ENCODE assay signal across 8 cellular contexts in the genomic region with DNA sequence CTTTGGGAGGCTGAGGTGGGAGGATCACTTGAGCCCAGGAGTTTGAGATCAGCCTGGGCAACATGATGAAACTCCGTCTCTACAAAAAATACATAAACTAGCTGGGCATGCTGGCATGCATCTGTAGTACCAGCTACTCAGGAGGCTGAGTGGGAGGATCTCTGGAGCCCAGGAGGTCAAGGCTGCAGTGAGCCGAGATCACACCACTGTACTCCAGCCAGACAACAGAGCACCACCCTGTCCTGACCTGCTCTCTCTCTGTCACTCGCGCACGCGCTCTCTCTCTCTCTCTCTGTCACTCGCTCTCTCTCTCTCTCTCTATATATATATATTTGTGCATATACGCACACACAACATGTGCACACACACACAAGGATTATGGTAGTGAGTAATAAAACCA.
"Had no signal": no experiment of that assay in that cellular context is flagged by ENCODE, and none has a peak within 500 bp of the region (broad histone marks: within the 10 kb centered on the region; RNA-seq: fewer than 3 reads in every experiment).

No MANE protein-coding gene starts in this region.

- H2AFZ ChIP-seq: GM23248 had no signal

- DNase-seq: GM23248, GOT3, H7, IMR-90, KBM-7 had no signal

- H3K36me3 ChIP-seq: HAP-1 had no signal

- H3K4me1 ChIP-seq: HAP-1 had no signal

- H3K9ac ChIP-seq: GM23248 had no signal

- H3K27ac ChIP-seq: GM23248, HL-60 had no signal

- ATAC-seq: HCT116 had no signal

- H3K9me3 ChIP-seq: HAP-1 had no signal

- H3K4me3 ChIP-seq: GM23248, HAP-1 had no signal
